Comparison of ENCODE assay signal across 29 cellular contexts in the genomic region with DNA sequence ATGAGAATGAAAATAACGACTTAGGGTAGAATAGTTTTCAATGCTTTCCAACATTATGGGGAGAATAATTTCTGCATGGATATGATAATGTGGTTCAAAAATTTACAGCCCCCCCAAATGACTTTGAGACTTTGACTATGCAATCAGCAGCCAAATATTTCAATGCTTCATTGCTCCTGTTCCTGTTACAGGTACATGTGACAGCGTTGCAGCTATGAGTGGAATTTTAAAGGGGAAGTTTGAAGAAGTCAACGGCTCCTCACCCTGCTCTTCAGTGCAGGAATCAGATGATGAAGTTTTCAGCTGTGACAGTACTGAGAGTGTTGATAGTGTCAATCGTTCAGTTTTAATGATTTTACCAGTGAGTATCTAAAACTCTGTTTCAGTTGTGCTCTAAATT. TPM values are rescaled to one million over a fixed set of nuclear protein-coding genes. Genes with fewer than 3 reads are reported as not detected.
"Had no signal": no experiment of that assay in that cellular context is flagged by ENCODE, and none has a peak within 500 bp of the region (broad histone marks: within the 10 kb centered on the region; RNA-seq: fewer than 3 reads in every experiment).

No MANE protein-coding gene starts in this region.

- DNase-seq: kidney glomerular epithelial cell; left colon; left lung; lower lobe of right lung; mammary epithelial cell; mesenchymal stem cell; naive thymus-derived CD8-positive, alpha-beta T cell; occipital lobe; psoas muscle; right lobe of liver; stimulated activated CD4-positive, alpha-beta T cell treated with anti-CD3 and anti-CD28 coated beads, Interleukin-1b, Interleukin-23, amount 100 ng/mL, for 48 hours; stimulated activated CD4-positive, alpha-beta T cell treated with anti-CD3 and anti-CD28 coated beads, Interleukin-2, amount 100 ng/mL, for 48 hours; stimulated activated CD4-positive, alpha-beta T cell treated with anti-CD3 and anti-CD28 coated beads, Interleukin-4, amount 100 ng/mL, for 4 hours; stimulated activated CD8-positive, alpha-beta memory T cell treated with anti-CD3 and anti-CD28 coated beads, Interleukin-4, amount 100 ng/mL, for 48 hours; stimulated activated naive CD4-positive, alpha-beta T cell treated with Interleukin-2 at 50 U/mL for 16 hours; stomach; uterus had no signal

- ATAC-seq: left colon; left lung; lower lobe of right lung; naive thymus-derived CD8-positive, alpha-beta T cell; psoas muscle; right lobe of liver; stimulated activated memory B cell treated with anti-CD40 and anti-IgM and Interleukin-4, amounts not matched to agents 10 μg/mL and 1 μg/mL and 100 μg/mL, for 72 hours had no signal

- H3K9me3 Mint-ChIP-seq: stimulated activated memory B cell treated with anti-CD40 and anti-IgM and Interleukin-4, amounts not matched to agents 10 μg/mL and 1 μg/mL and 100 μg/mL, for 72 hours; type B pancreatic cell had no signal

- H3K4me3 ChIP-seq: hepatocyte, left lung, lower lobe of right lung, psoas muscle, right atrium auricular region, right lobe of liver, smooth muscle cell, stomach, suprapubic skin, thoracic aorta, tibial nerve, uterus had no signal

- H3K36me3 ChIP-seq: left lung, lower lobe of right lung, right atrium auricular region, right lobe of liver, stomach, suprapubic skin, thoracic aorta, tibial nerve, uterus had no signal

- H3K79me2 ChIP-seq: hepatocyte, parathyroid adenoma had no signal

- H3K27ac Mint-ChIP-seq: naive thymus-derived CD8-positive, alpha-beta T cell; nephron; stimulated activated memory B cell treated with anti-CD40 and anti-IgM and Interleukin-4, amounts not matched to agents 10 μg/mL and 1 μg/mL and 100 μg/mL, for 72 hours; type B pancreatic cell had no signal

- FAIRE-seq: keratinocyte had no signal

- H2AFZ ChIP-seq: hepatocyte, parathyroid adenoma had no signal

- H3K27me3 Mint-ChIP-seq: stimulated activated memory B cell treated with anti-CD40 and anti-IgM and Interleukin-4, amounts not matched to agents 10 μg/mL and 1 μg/mL and 100 μg/mL, for 72 hours; type B pancreatic cell had no signal

- H3K27me3 ChIP-seq: hepatocyte, left lung, right atrium auricular region, right lobe of liver, stomach, suprapubic skin, tibial nerve, uterus had no signal

- H3K27ac ChIP-seq: hepatocyte, lower lobe of right lung, parathyroid adenoma, psoas muscle, right atrium auricular region, right lobe of liver, stomach, suprapubic skin, thoracic aorta, tibial nerve, uterus had no signal

- H3K4me2 ChIP-seq: hepatocyte, smooth muscle cell had no signal

- H3K4me1 ChIP-seq: left lung, lower lobe of right lung, psoas muscle, right atrium auricular region, right lobe of liver, stomach, suprapubic skin, tibial nerve, uterus had no signal

- H3K4me3 Mint-ChIP-seq: naive thymus-derived CD8-positive, alpha-beta T cell; nephron; neural crest cell; stimulated activated memory B cell treated with anti-CD40 and anti-IgM and Interleukin-4, amounts not matched to agents 10 μg/mL and 1 μg/mL and 100 μg/mL, for 72 hours; type B pancreatic cell had no signal

- H3K4me1 Mint-ChIP-seq: naive thymus-derived CD8-positive, alpha-beta T cell; stimulated activated memory B cell treated with anti-CD40 and anti-IgM and Interleukin-4, amounts not matched to agents 10 μg/mL and 1 μg/mL and 100 μg/mL, for 72 hours had no signal

- H3K9me3 ChIP-seq: left lung, lower lobe of right lung, psoas muscle, right atrium auricular region, right lobe of liver, stomach, suprapubic skin, thoracic aorta, tibial nerve, uterus had no signal

RNA-seq across cellular contexts. Expression of a gene that starts 25.1 kb away (rescaled TPM):
- total RNA-seq: naive thymus-derived CD8-positive, alpha-beta T cell had no signal
